In the genomic region with DNA sequence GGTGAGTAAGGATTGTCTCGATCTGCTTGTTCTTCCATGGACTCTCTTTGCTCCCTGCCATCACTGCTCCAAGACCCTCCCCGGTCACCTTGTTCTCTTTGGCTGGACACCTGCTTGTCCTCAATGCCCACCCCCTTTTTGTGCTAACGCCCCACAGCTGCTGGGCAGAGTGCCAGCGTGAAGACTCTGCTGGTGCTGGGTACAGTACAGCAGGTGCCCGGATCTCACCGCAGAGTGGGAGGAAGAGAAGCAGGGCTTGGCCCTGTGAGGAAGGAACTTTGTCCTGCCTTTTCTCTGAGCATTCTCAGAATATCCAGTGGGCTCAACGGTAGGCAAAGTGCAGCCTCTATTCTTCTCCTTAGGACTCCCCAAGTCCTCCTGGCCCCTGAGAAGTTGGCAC, we compare ENCODE assay signal across 18 cellular contexts.
DNase-seq lines count a peak whose midpoint lies in the region; ATAC-seq and TF ChIP-seq lines count a peak whose summit lies in the region.
"Had no signal": no experiment of that assay in that cellular context is flagged by ENCODE, and none has a peak within 500 bp of the region (broad histone marks: within the 10 kb centered on the region; RNA-seq: fewer than 3 reads in every experiment).

No MANE protein-coding gene starts in this region.

- TF ChIP-seq POLR2A in Peyer's patch (IDR thresholded peaks at IDR 0.05), result peak in 1 of 2 donors; percentile 36

- H3K9me3 ChIP-seq in Peyer's patch (no peaks in the 10 kb centered on the region), psoas muscle (no peaks in the 10 kb centered on the region)
- H3K9me3 ChIP-seq: BLaER1 treated with 17β-estradiol and CSF1 and Interleukin-3, amounts not matched to agents 10 nM and 100 nM; gastroesophageal sphincter; left ventricle myocardium inferior; pancreas; testis had no signal

- peak; percentile 22 to 63 (median 52) for ATAC-seq in psoas muscle
- no peak for ATAC-seq in GM19351 (IDR thresholded peaks at IDR 0.05; ENCODE audit: unreplicated experiment)
- no peak for ATAC-seq in GM18502 (IDR thresholded peaks at IDR 0.05; ENCODE audit: poor library complexity, unreplicated experiment)
- ATAC-seq: WTC11 had no signal

- WGBS in psoas muscle, 3 donors, result 16 to 40% (median 17%) methylated on average over 7 of the region's 7 CpGs

- H3K4me1 ChIP-seq in Peyer's patch (peaks cover 0 to 66% (median 7%) of the 10 kb centered on the region in 4 donors), psoas muscle (peaks cover 91% of the 10 kb centered on the region)

- peak overlapping the region in 3 of 4 donors; percentile 53 to 82 (median 77) for H3K27ac ChIP-seq in Peyer's patch
- H3K27ac ChIP-seq in psoas muscle, result no peak overlapping the region
- H3K27ac ChIP-seq: BLaER1 treated with 17β-estradiol and CSF1 and Interleukin-3, amounts not matched to agents 10 nM and 100 nM; dorsolateral prefrontal cortex; left ventricle myocardium inferior; SJSA1; testis had no signal

- TF ChIP-seq CTCF in Peyer's patch (IDR thresholded peaks at IDR 0.05) (no peak), psoas muscle (IDR thresholded peaks at IDR 0.05) (no peak)

- H3K36me3 ChIP-seq in Peyer's patch (no peaks in the 10 kb centered on the region), psoas muscle (ENCODE audit: insufficient read depth in 1 of 2, low read depth in 1 of 2) (no peaks in the 10 kb centered on the region)
- H3K36me3 ChIP-seq: BLaER1 treated with 17β-estradiol and CSF1 and Interleukin-3, amounts not matched to agents 10 nM and 100 nM; gastroesophageal sphincter; left ventricle myocardium inferior; pancreas had no signal

- H3K4me3 ChIP-seq in Peyer's patch (no peak overlapping the region), psoas muscle (no peak overlapping the region)
- H3K4me3 ChIP-seq: BLaER1 treated with 17β-estradiol and CSF1 and Interleukin-3, amounts not matched to agents 10 nM and 100 nM; dorsolateral prefrontal cortex; gastroesophageal sphincter; left ventricle myocardium inferior; pancreas; SJSA1; testis had no signal

- H3K27me3 ChIP-seq in Peyer's patch (no peaks in the 10 kb centered on the region), psoas muscle (ENCODE audit: insufficient read depth in 3 of 3, low read length in 2 of 3) (no peaks in the 10 kb centered on the region)
- H3K27me3 ChIP-seq: BLaER1 treated with 17β-estradiol and CSF1 and Interleukin-3, amounts not matched to agents 10 nM and 100 nM; dorsolateral prefrontal cortex; gastroesophageal sphincter; pancreas; SJSA1; testis had no signal

- intact Hi-C loops in psoas muscle (cut with DNase I), result loop anchor here in 1 of 2 donors (5.0 kb wide), 1 partner anchor 68 kb away; no protein-coding TSS in a partner anchor

- DNase-seq in DMS79 treated with DMSO at 0.1 percent for 48 hours (lab: John Stamatoyannopoulos, UW) (peak; percentile 83), NCI-H2029 (lab: John Stamatoyannopoulos, UW) (peak; percentile 53), Peyer's patch (peak in 2 of 3 donors; percentile 76 to 87), psoas muscle (peak in 1 of 2 donors; percentile 73)
- no peak for DNase-seq in stimulated activated CD4-positive, alpha-beta T cell treated with anti-CD3 and anti-CD28 coated beads, Interleukin-2, amount 100 ng/mL, for 48 hours
- DNase-seq: dorsolateral prefrontal cortex; EL; left ventricle myocardium inferior; stimulated activated CD4-positive, alpha-beta T cell treated with anti-CD3 and anti-CD28 coated beads, Interleukin-4, amount 100 ng/mL, for 24 hours; T-helper 2 cell had no signal

Comparison
In these comparisons a context has a peak if more than half of its experiments do, and no peak if none do; other contexts are left out.
1. DNase-seq: peak in DMS79 treated with DMSO at 0.1 percent for 48 hours (single experiment), NCI-H2029 (single experiment) and Peyer's patch (2 of 3); none in stimulated activated CD4-positive, alpha-beta T cell treated with anti-CD3 and anti-CD28 coated beads, Interleukin-2, amount 100 ng/mL, for 48 hours (0 of 2).
2. ATAC-seq: peak in psoas muscle (4 of 4); none in GM19351 (single experiment) and GM18502 (single experiment).